In genomic region chr2:217622205-217622621, GRCh38 we compare ENCODE assay signal across 8 cellular contexts.
DNase-seq lines count a peak whose midpoint lies in the region; ATAC-seq and TF ChIP-seq lines count a peak whose summit lies in the region.

No MANE protein-coding gene starts in this region.

- no peaks in the 10 kb centered on the region for H3K36me3 ChIP-seq in ectodermal cell (ENCODE audit: control insufficient read depth, insufficient read depth, low read length)
- H3K36me3 ChIP-seq in mesendoderm (ENCODE audit: control insufficient read depth, insufficient read depth, low read length): no peaks in the 10 kb centered on the region
- no peaks in the 10 kb centered on the region for H3K36me3 ChIP-seq in tibial artery

- no peak overlapping the region for H3K4me3 Mint-ChIP-seq in activated naive CD4-positive, alpha-beta T cell treated with anti-CD3 and anti-CD28 coated beads for 36 hours

- H2BK15ac ChIP-seq in mesendoderm (replicated peaks; ENCODE audit: low read depth): no peak overlapping the region

- intact Hi-C loops in activated naive CD4-positive, alpha-beta T cell treated with anti-CD3 and anti-CD28 coated beads for 36 hours (cut with micrococcal nuclease): no loop called here
- intact Hi-C loops in tibial artery (cut with DNase I; ENCODE audit: low total_unique reads): loop anchor here (10.0 kb wide), 1 partner anchor 633 kb away; no protein-coding TSS in a partner anchor

- no peaks in the 10 kb centered on the region for H3K27me3 Mint-ChIP-seq in activated naive CD4-positive, alpha-beta T cell treated with anti-CD3 and anti-CD28 coated beads for 36 hours (ENCODE audit: low read depth)

- H3K27ac Mint-ChIP-seq in activated naive CD4-positive, alpha-beta T cell treated with anti-CD3 and anti-CD28 coated beads for 36 hours: no peak overlapping the region

- TF ChIP-seq CTCF in AG04449 (IDR thresholded peaks at IDR 0.05; ENCODE audit: insufficient read depth, low read length, missing control alignments) (no peak), tibial artery (IDR thresholded peaks at IDR 0.05) (no peak)

- H2BK120ac ChIP-seq in mesendoderm (ENCODE audit: low read depth, low read length): no peak overlapping the region

- no peaks in the 10 kb centered on the region for H3K79me1 ChIP-seq in mesendoderm (ENCODE audit: low read length)

- no peak for ATAC-seq in HG03280 (IDR thresholded peaks at IDR 0.05; ENCODE audit: unreplicated experiment)

- no peak overlapping the region for H4K5ac ChIP-seq in mesendoderm (ENCODE audit: low read length)

- H3K9me3 ChIP-seq in ectodermal cell (ENCODE audit: control insufficient read depth, low read length): no peaks in the 10 kb centered on the region
- no peaks in the 10 kb centered on the region for H3K9me3 ChIP-seq in tibial artery

- H3K23ac ChIP-seq in mesendoderm (ENCODE audit: low read length): no peak overlapping the region

- 6 to 8% methylated on average over 4 to 5 of the region's 5 CpGs for WGBS in ectodermal cell, 2 experiments
- no CpG with 5 or more reads among the region's 5 CpGs for WGBS in mesendoderm (ENCODE audit: extremely low coverage, insufficient coverage, low lambda C conversion rate)

- POLR2A ChIA-PET in AG04449 (lab: Yijun Ruan, JAX): no interaction called here

- no peaks in the 10 kb centered on the region for H3K36me3 Mint-ChIP-seq in activated naive CD4-positive, alpha-beta T cell treated with anti-CD3 and anti-CD28 coated beads for 36 hours (ENCODE audit: low read depth)

- no peaks in the 10 kb centered on the region for H3K4me1 Mint-ChIP-seq in activated naive CD4-positive, alpha-beta T cell treated with anti-CD3 and anti-CD28 coated beads for 36 hours (ENCODE audit: low read depth)

- H3K27ac ChIP-seq in ectodermal cell (ENCODE audit: insufficient read depth, low read depth, low read length, poor library complexity, severe bottlenecking): peak overlapping the region; percentile 31
- peak overlapping the region; percentile 71 for H3K27ac ChIP-seq in mesendoderm (ENCODE audit: low read depth, low read length)
- no peak overlapping the region for H3K27ac ChIP-seq in tibial artery

- H4K8ac ChIP-seq in mesendoderm (ENCODE audit: low read depth, low read length): no peak overlapping the region

- H3K4me1 ChIP-seq in ectodermal cell (ENCODE audit: control insufficient read depth, insufficient read depth, low read length) (peaks cover 27% of the 10 kb centered on the region), mesendoderm (ENCODE audit: control insufficient read depth, low read depth, low read length) (no peaks in the 10 kb centered on the region), tibial artery (peaks cover 0 to 25% (median 10%) of the 10 kb centered on the region in 4 donors)

- DNase-seq in AG04449 (ENCODE audit: low read depth, low spot score): peak; percentile 51
- DNase-seq in NCI-H1105 treated with DMSO at 0.1 percent for 48 hours (lab: John Stamatoyannopoulos, UW): peak; percentile 37
- peak; percentile 87 for DNase-seq in mesendoderm
- no peak for DNase-seq in activated naive CD4-positive, alpha-beta T cell treated with anti-CD3 and anti-CD28 coated beads for 36 hours
- DNase-seq in NCI-H2171 (lab: John Stamatoyannopoulos, UW): no peak
- no peak for DNase-seq in tibial artery

- H2BK5ac ChIP-seq in mesendoderm (ENCODE audit: low read length): no peak overlapping the region

- H3K4ac ChIP-seq in mesendoderm (ENCODE audit: low read depth, low read length): no peak overlapping the region

- H3K18ac ChIP-seq in mesendoderm (ENCODE audit: low read length): peak overlapping the region; percentile 52

- no peak overlapping the region for H3K4me2 ChIP-seq in mesendoderm (ENCODE audit: low read length)

- peaks cover 9% of the 10 kb centered on the region for H3K27me3 ChIP-seq in ectodermal cell (ENCODE audit: control insufficient read depth, insufficient read depth, low read length, poor library complexity, severe bottlenecking)
- no peaks in the 10 kb centered on the region for H3K27me3 ChIP-seq in mesendoderm (ENCODE audit: insufficient read depth, low read length, poor library complexity)
- no peaks in the 10 kb centered on the region for H3K27me3 ChIP-seq in tibial artery

- CTCF ChIA-PET in AG04449 (lab: Yijun Ruan, JAX): interaction anchor here (6.3 kb wide), 1 partner anchor 29 kb away, joined by 45 read pairs; no protein-coding TSS in a partner anchor
- CTCF ChIA-PET in activated naive CD4-positive, alpha-beta T cell treated with anti-CD3 and anti-CD28 coated beads for 36 hours (lab: Charles Lee): no interaction called here

- H3K4me3 ChIP-seq in AG04449 (ENCODE audit: low read depth, low read length) (no peak overlapping the region), ectodermal cell (ENCODE audit: insufficient read depth, low read depth, low read length) (no peak overlapping the region), mesendoderm (ENCODE audit: low read length) (no peak overlapping the region), tibial artery (no peak overlapping the region)

- H3K56ac ChIP-seq in mesendoderm (ENCODE audit: low read length): no peak overlapping the region

- H2AK5ac ChIP-seq in mesendoderm (ENCODE audit: low read length): no peak overlapping the region

- H3K9ac ChIP-seq in mesendoderm (ENCODE audit: low read length): no peak overlapping the region

- H3K79me2 ChIP-seq in mesendoderm (ENCODE audit: control insufficient read depth, insufficient read depth, low read length): no peaks in the 10 kb centered on the region

- H3K9me3 Mint-ChIP-seq in activated naive CD4-positive, alpha-beta T cell treated with anti-CD3 and anti-CD28 coated beads for 36 hours: no peaks in the 10 kb centered on the region

Comparison
In these comparisons a context has a peak if more than half of its experiments do, and no peak if none do; other contexts are left out.
1. DNase-seq: peak in AG04449 (single experiment), NCI-H1105 treated with DMSO at 0.1 percent for 48 hours (single experiment) and mesendoderm (single experiment); none in activated naive CD4-positive, alpha-beta T cell treated with anti-CD3 and anti-CD28 coated beads for 36 hours (single experiment), NCI-H2171 (single experiment) and tibial artery (0 of 2).
2. H3K27ac ChIP-seq: peak in ectodermal cell (single experiment) and mesendoderm (single experiment); none in tibial artery (0 of 2).